8 cellular contexts compared by ENCODE assay signal in genomic region chr7:43838201-43838659, GRCh38. TPM values are rescaled to one million over a fixed set of nuclear protein-coding genes. Genes with fewer than 3 reads are reported as not detected.
DNase-seq lines count a peak whose midpoint lies in the region; ATAC-seq, FAIRE-seq and TF ChIP-seq lines count a peak whose summit lies in the region.
"Had no signal": no experiment of that assay in that cellular context is flagged by ENCODE, and none has a peak within 500 bp of the region (broad histone marks: within the 10 kb centered on the region; RNA-seq: fewer than 3 reads in every experiment).

No MANE protein-coding gene starts in this region.

- H3K79me2 ChIP-seq in HCT116 (ENCODE audit: insufficient read depth, low read length), result no peaks in the 10 kb centered on the region
- H3K79me2 ChIP-seq in HepG2 (ENCODE audit: insufficient read depth, low read length), result no peaks in the 10 kb centered on the region
- H3K79me2 ChIP-seq in smooth muscle cell (ENCODE audit: low read depth), result no peaks in the 10 kb centered on the region

- H3K4me3 ChIP-seq in HCT116 (replicated peaks in 1 of 2; ENCODE audit: low read depth in 1 of 2, low read length in 2 of 2) (peak overlapping the region in 1 of 2 experiments; percentile 45; a peak in 2 of 4 replicates), SK-N-MC (peak overlapping the region; percentile 72), HepG2 (replicated peaks in 1 of 3; ENCODE audit: insufficient read depth in 1 of 3, low read depth in 2 of 3, low read length in 3 of 3) (peak overlapping the region; percentile 62 to 76 (median 70)), smooth muscle cell (peak overlapping the region; percentile 39)

- H2AFZ ChIP-seq in HCT116 (ENCODE audit: low read depth, low read length, poor library complexity, severe bottlenecking) (peak overlapping the region; percentile 96), HepG2 (ENCODE audit: low read length) (peak overlapping the region; percentile 92), smooth muscle cell (ENCODE audit: low read depth) (peak overlapping the region; percentile 73)

- no peaks in the 10 kb centered on the region for H3K9me3 ChIP-seq in HCT116 (ENCODE audit: control insufficient read depth in 1 of 2, insufficient read depth in 1 of 2, low read depth in 1 of 2, low read length in 2 of 2)
- H3K9me3 ChIP-seq in SK-N-MC (ENCODE audit: low read depth, low read length), result no peaks in the 10 kb centered on the region
- no peaks in the 10 kb centered on the region for H3K9me3 ChIP-seq in HepG2 (ENCODE audit: low read length)
- H3K9me3 ChIP-seq in smooth muscle cell (replicated peaks; ENCODE audit: low read depth), result no peaks in the 10 kb centered on the region

- TF ChIP-seq RAD21 in HCT116 (IDR thresholded peaks at IDR 0.05; ENCODE audit: low read depth), result no peak
- no peak for TF ChIP-seq RAD21 in HepG2 (CRISPR knock-in tag; IDR thresholded peaks at IDR 0.05)

- H3K27ac ChIP-seq in HCT116 (ENCODE audit: low read depth, low read length), result no peak overlapping the region
- H3K27ac ChIP-seq in SK-N-MC, result no peak overlapping the region
- H3K27ac ChIP-seq in HepG2 (ENCODE audit: extremely low read length, insufficient read depth, low read length), result no peak overlapping the region
- H3K27ac ChIP-seq in smooth muscle cell (ENCODE audit: low read depth), result no peak overlapping the region

- POLR2A ChIA-PET in HCT116 (lab: Charles Lee) (no interaction called here), HepG2 (lab: Yijun Ruan, JAX) (interaction anchor here (0.9 to 2.0 kb wide), 3 partner anchors 67 to 256 kb away, joined by 3 to 6 read pairs (median 6); partner anchors contain the start of genes COA1 and STK17A)

- TF ChIP-seq CTCF in HCT116 (IDR thresholded peaks at IDR 0.05 in 2 of 3, conservative IDR thresholded peaks at IDR 0.05 in 1 of 3; ENCODE audit: borderline replicate concordance in 1 of 3, insufficient read depth in 1 of 3, low read depth in 2 of 3, low read length in 2 of 3) (no peak), HepG2 (CRISPR knock-in tag; IDR thresholded peaks at IDR 0.05) (no peak), smooth muscle cell (IDR thresholded peaks at IDR 0.05; ENCODE audit: borderline replicate concordance, insufficient read depth, poor library complexity, severe bottlenecking) (no peak)

- 7% methylated on average over 9 of the region's 9 CpGs for WGBS in HepG2 (ENCODE audit: low lambda C conversion rate)
- WGBS in smooth muscle cell (ENCODE audit: low lambda C conversion rate), result 87% methylated on average over 9 of the region's 9 CpGs

- H3F3A ChIP-seq in smooth muscle cell (ENCODE audit: low read depth), result no peaks in the 10 kb centered on the region

- H3K4me2 ChIP-seq in HCT116 (ENCODE audit: low read length) (peak overlapping the region; percentile 76), HepG2 (ENCODE audit: low read depth, low read length) (peak overlapping the region; percentile 92), smooth muscle cell (peak overlapping the region; percentile 82)

- ATAC-seq in HCT116, result no peak
- ATAC-seq in HepG2, result peak; percentile 72
- no peak for ATAC-seq in HG03469 (IDR thresholded peaks at IDR 0.05; ENCODE audit: unreplicated experiment)
- ATAC-seq in GM21576 (IDR thresholded peaks at IDR 0.05; ENCODE audit: unreplicated experiment), result no peak
- no peak for ATAC-seq in HG02610 (IDR thresholded peaks at IDR 0.05; ENCODE audit: unreplicated experiment)

- intact Hi-C loops in HCT116 (cut with micrococcal nuclease), result loop anchor here (2.0 to 10.0 kb wide), 6 partner anchors 109 to 1895 kb away; partner anchors contain the start of genes COA1 and STK17A
- intact Hi-C loops in HepG2 (cut with micrococcal nuclease; ENCODE audit: unreplicated experiment), result loop anchor here (2.0 to 10.0 kb wide), 4 partner anchors 109 to 383 kb away; partner anchors contain the start of gene COA1

- BruUV-seq in HCT116 (replicated peaks; lab: Mats Ljungman, UMichigan) (no TSS peak), HepG2 (replicated peaks; lab: Mats Ljungman, UMichigan) (no TSS peak)

- no peaks in the 10 kb centered on the region for H3K36me3 ChIP-seq in HCT116 (ENCODE audit: control insufficient read depth in 1 of 2, insufficient read depth in 2 of 2, low read length in 2 of 2)
- H3K36me3 ChIP-seq in SK-N-MC (ENCODE audit: insufficient read depth, low read length), result no peaks in the 10 kb centered on the region
- H3K36me3 ChIP-seq in HepG2 (replicated peaks in 1 of 2; ENCODE audit: control insufficient read depth in 1 of 2, insufficient read depth in 2 of 2, low read length in 2 of 2), result no peaks in the 10 kb centered on the region
- H3K36me3 ChIP-seq in smooth muscle cell (ENCODE audit: low read depth), result no peaks in the 10 kb centered on the region

- RAD21 ChIA-PET in HCT116 (lab: Charles Lee; ENCODE audit: low non-redundant PET in 1 of 2, low total read pairs in 2 of 2, uncharacterized antibody in 2 of 2, unreplicated experiment in 2 of 2), result interaction anchor here in 1 of 2 experiments (0.7 to 1.5 kb wide), 3 partner anchors 19 to 256 kb away, joined by 3 to 5 read pairs (median 3); partner anchors contain the start of gene STK17A

- H3K4me1 ChIP-seq in HCT116 (ENCODE audit: control insufficient read depth in 1 of 2, insufficient read depth in 2 of 2, low read length in 2 of 2), result peaks cover 0 to 24% of the 10 kb centered on the region in 2 experiments; a peak in 2 of 4 replicates
- peaks cover 23% of the 10 kb centered on the region for H3K4me1 ChIP-seq in HepG2 (ENCODE audit: insufficient read depth, low read length)
- no peaks in the 10 kb centered on the region for H3K4me1 ChIP-seq in smooth muscle cell (ENCODE audit: low read depth)

- peak; percentile 4 for FAIRE-seq in HepG2 (lab: Jason Lieb, UNC)
- FAIRE-seq: bronchial epithelial cell had no signal

- TF ChIP-seq POLR2A in HCT116 (IDR thresholded peaks at IDR 0.05; ENCODE audit: borderline replicate concordance, extremely low read depth, insufficient read depth, insufficient read length) (no peak), HepG2 (IDR thresholded peaks at IDR 0.05; ENCODE audit: insufficient read depth in 1 of 2, low read depth in 2 of 2, low read length in 2 of 2) (no peak)

- CTCF ChIA-PET in HCT116 (lab: Charles Lee), result interaction anchor here (0.6 to 2.0 kb wide), 11 partner anchors 9 to 1898 kb away, joined by 3 to 23 read pairs (median 3); partner anchors contain the start of gene STK17A
- CTCF ChIA-PET in HepG2 (lab: Yijun Ruan, JAX; ENCODE audit: low intra/inter-chr PET ratio, low total read pairs), result interaction anchor here (1.3 to 2.5 kb wide), 8 partner anchors 28 to 383 kb away, joined by 5 to 46 read pairs (median 12); partner anchors contain the start of genes COA1 and STK17A

- TF ChIP-seq EP300 in HepG2 (IDR thresholded peaks at IDR 0.05; ENCODE audit: low read depth in 2 of 2, low read length in 2 of 2) (no peak), HepG2 (CRISPR knock-in tag; IDR thresholded peaks at IDR 0.05; ENCODE audit: borderline replicate concordance) (no peak)

- no peak for DNase-seq in HCT116 (ENCODE audit: low read depth, low spot score)
- no peak for DNase-seq in SK-N-MC (ENCODE audit: low read depth, low spot score)
- DNase-seq in HepG2 (ENCODE audit: low spot score), result no peak
- no peak for DNase-seq in smooth muscle cell (lab: John Stamatoyannopoulos, UW; ENCODE audit: unreplicated experiment)

- H4K20me1 ChIP-seq in HCT116 (ENCODE audit: insufficient read depth) (no peaks in the 10 kb centered on the region), HepG2 (ENCODE audit: insufficient read depth, low read length) (no peaks in the 10 kb centered on the region), smooth muscle cell (ENCODE audit: low read depth) (no peaks in the 10 kb centered on the region)

- H3K9ac ChIP-seq in HCT116 (ENCODE audit: low read length), result peak overlapping the region; percentile 29; the same call in 1 of the 2 replicates
- H3K9ac ChIP-seq in SK-N-MC (ENCODE audit: insufficient read length), result peak overlapping the region; percentile 55
- H3K9ac ChIP-seq in HepG2 (ENCODE audit: insufficient read depth, low read depth, low read length), result peak overlapping the region; percentile 70
- H3K9ac ChIP-seq in smooth muscle cell (ENCODE audit: low read depth), result peak overlapping the region; percentile 16

- in situ Hi-C loops in HepG2 (cut with HindIII; ENCODE audit: extremely low pct_ligation_motif_present, low pct_unique_long_range_greater_than_20kb), result loop anchor here (5.0 to 25.0 kb wide), 2 partner anchors 256 to 376 kb away; partner anchors contain the start of gene STK17A

- H3K27me3 ChIP-seq in HCT116 (ENCODE audit: insufficient read depth, low read length) (no peaks in the 10 kb centered on the region), HepG2 (ENCODE audit: control insufficient read depth in 1 of 2, insufficient read depth in 2 of 2, low read length in 2 of 2) (no peaks in the 10 kb centered on the region), smooth muscle cell (ENCODE audit: low read depth) (no peaks in the 10 kb centered on the region)

- no peaks in the 10 kb centered on the region for H3K9me2 ChIP-seq in HCT116 (ENCODE audit: insufficient read depth)

RNA-seq across cellular contexts. Expression of gene MRPS24, which starts 31.1 kb away (rescaled TPM):
- 156 TPM for total RNA-seq in HCT116 (2021; ENCODE audit: unreplicated experiment)
- 179 and 202 TPM in 2 replicates for polyA plus RNA-seq in HCT116 (2012)
- total RNA-seq in HepG2 (2016; rRNA removed; fragmentation: Illumina TruSeq; extraction: Trizol), result 135 and 143 TPM in 2 replicates
- 121 and 142 TPM in 2 replicates for total RNA-seq in HepG2 (2016; cell fraction: cytosol; rRNA removed; fragmentation: Illumina TruSeq; extraction: Trizol; ENCODE audit: low read depth)
- total RNA-seq in HepG2 (2016; cell fraction: insoluble cytoplasmic fraction; rRNA removed; fragmentation: Illumina TruSeq; extraction: Trizol), result 140 and 157 TPM in 2 replicates
- total RNA-seq in HepG2 (2016; cell fraction: membrane; rRNA removed; fragmentation: Illumina TruSeq; extraction: Trizol), result 117 and 135 TPM in 2 replicates
- total RNA-seq in HepG2 (2016; cell fraction: nucleus; rRNA removed; fragmentation: Illumina TruSeq; extraction: Trizol), result 60.4 and 60.7 TPM in 2 replicates
- polyA plus RNA-seq in HepG2 (2011; rRNA removed), result 153 and 162 TPM in 2 replicates
- 180 and 315 TPM in 2 replicates for polyA plus RNA-seq in HepG2 (2011; cell fraction: cytosol; rRNA removed)
- 97.9 and 112 TPM in 2 replicates for polyA plus RNA-seq in HepG2 (2011; cell fraction: nucleus; rRNA removed)
- 131 and 143 TPM in 2 replicates for polyA plus RNA-seq in HepG2 (2012)
- polyA plus RNA-seq in HepG2 (2016; cell fraction: cytosol; fragmentation: Illumina TruSeq; extraction: Trizol; ENCODE audit: low read depth), result 161 and 177 TPM in 2 replicates
- polyA plus RNA-seq in HepG2 (2016; cell fraction: insoluble cytoplasmic fraction; fragmentation: Illumina TruSeq; extraction: Trizol; ENCODE audit: low read depth), result 160 and 176 TPM in 2 replicates
- polyA plus RNA-seq in HepG2 (2016; cell fraction: membrane; fragmentation: Illumina TruSeq; extraction: Trizol; ENCODE audit: low read depth), result 136 TPM in 2 replicates
- polyA plus RNA-seq in HepG2 (2016; cell fraction: nucleus; fragmentation: Illumina TruSeq; extraction: Trizol; ENCODE audit: insufficient read depth, low read depth), result 98.7 and 110 TPM in 2 replicates
- polyA minus RNA-seq in HepG2 (2011; rRNA and poly(A)+ RNA removed; ENCODE audit: low replicate concordance), result 157 and 159 TPM in 2 replicates
- polyA minus RNA-seq in HepG2 (2011; cell fraction: cytosol; rRNA and poly(A)+ RNA removed), result 50.6 and 68.1 TPM in 2 replicates
- 22.4 TPM in 2 replicates for polyA minus RNA-seq in HepG2 (2011; cell fraction: nucleus; rRNA and poly(A)+ RNA removed)
- total RNA-seq in smooth muscle cell, result 84.1 and 87.7 TPM in 2 replicates
- 164 and 183 TPM in 2 replicates for polyA plus RNA-seq in smooth muscle cell

Comparison
In these comparisons a context has a peak if more than half of its experiments do, and no peak if none do; other contexts are left out.
1. H3K9ac ChIP-seq: peak in every context shown above with its lines; median percentile 70 in HepG2; 55 in SK-N-MC; 29 in HCT116; 16 in smooth muscle cell.